8 cellular contexts compared by ENCODE assay signal in the genomic region with DNA sequence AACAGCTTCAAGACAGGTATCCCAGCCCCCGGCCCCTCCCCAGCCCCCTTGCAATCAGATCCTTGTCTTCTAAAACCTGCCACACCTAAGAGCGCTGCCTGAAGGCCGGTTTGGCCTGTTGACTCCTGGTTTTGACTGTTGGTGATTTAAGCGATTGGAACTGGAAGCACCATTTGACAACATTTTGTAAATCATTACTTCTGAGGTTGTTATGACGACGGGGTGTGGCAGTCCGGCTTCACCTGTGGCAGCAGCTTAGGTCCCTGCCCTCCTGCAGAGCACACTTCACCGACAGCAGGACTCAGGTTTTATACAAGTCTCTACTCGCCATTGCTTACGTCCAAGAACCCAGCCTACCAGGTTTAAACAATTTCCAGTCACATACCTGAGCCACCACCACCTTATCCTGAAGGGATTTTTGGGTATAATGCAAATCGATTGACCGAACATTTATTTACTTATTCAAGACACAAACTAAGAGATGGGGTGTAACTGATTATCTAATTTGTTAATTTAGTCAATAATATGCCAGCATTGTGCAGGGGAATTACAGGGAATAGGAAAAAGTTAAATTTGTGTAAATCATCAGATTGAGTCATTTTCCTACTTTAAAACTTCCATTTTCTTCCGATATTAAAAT.
DNase-seq lines count a peak whose midpoint lies in the region; TF ChIP-seq lines count a peak whose summit lies in the region.

No MANE protein-coding gene starts in this region.

- H3K36me3 Mint-ChIP-seq in T-helper 1 cell treated with Interleukin-12 subunit alpha and Interleukin-12 subunit beta and Interleukin-4 antibody, amounts not matched to agents 30 μg/mL and 1 μg/mL, for 36 hours (ENCODE audit: low read depth): peaks cover 15% of the 10 kb centered on the region

- peak overlapping the region; percentile 83 for H3K4me3 Mint-ChIP-seq in T-helper 1 cell treated with Interleukin-12 subunit alpha and Interleukin-12 subunit beta and Interleukin-4 antibody, amounts not matched to agents 30 μg/mL and 1 μg/mL, for 36 hours

- H3K36me3 ChIP-seq in WERI-Rb-1 (peaks cover 6% of the 10 kb centered on the region), iPS-15b (ENCODE audit: control insufficient read depth, insufficient read depth, low read length) (no peaks in the 10 kb centered on the region), stomach smooth muscle (ENCODE audit: control insufficient read depth in 2 of 2, insufficient read depth in 2 of 2, low read length in 2 of 2) (no peaks in the 10 kb centered on the region)

- no peak for TF ChIP-seq CTCF in WERI-Rb-1 (IDR thresholded peaks at IDR 0.05; ENCODE audit: low read depth, low read length)

- H3K9ac ChIP-seq in iPS-15b (ENCODE audit: low read depth, low read length) (peak overlapping the region; percentile 1), stomach smooth muscle (ENCODE audit: low read length in 2 of 2) (peak overlapping the region; percentile 49 to 98)

- H3K27ac ChIP-seq in WERI-Rb-1 (peak overlapping the region; percentile 84), stomach smooth muscle (ENCODE audit: low read length) (no peak overlapping the region)

- H3K9me3 Mint-ChIP-seq in T-helper 1 cell treated with Interleukin-12 subunit alpha and Interleukin-12 subunit beta and Interleukin-4 antibody, amounts not matched to agents 30 μg/mL and 1 μg/mL, for 36 hours: no peaks in the 10 kb centered on the region

- H3K27me3 ChIP-seq in WERI-Rb-1 (ENCODE audit: insufficient read depth, low read depth, severe bottlenecking): no peaks in the 10 kb centered on the region
- H3K27me3 ChIP-seq in iPS-15b (ENCODE audit: control insufficient read depth, insufficient read depth, low read length): no peaks in the 10 kb centered on the region
- no peaks in the 10 kb centered on the region for H3K27me3 ChIP-seq in stomach smooth muscle (ENCODE audit: control insufficient read depth in 1 of 2, insufficient read depth in 2 of 2, low read length in 2 of 2)

- H3K4me3 ChIP-seq in WERI-Rb-1 (ENCODE audit: low read depth, low read length) (peak overlapping the region; percentile 78), iPS-15b (ENCODE audit: low read depth, low read length) (peak overlapping the region; percentile 86), stomach smooth muscle (ENCODE audit: low read length in 2 of 2) (peak overlapping the region; percentile 85 to 91)

- H3K9me3 ChIP-seq in WERI-Rb-1 (ENCODE audit: severe bottlenecking): no peaks in the 10 kb centered on the region
- no peaks in the 10 kb centered on the region for H3K9me3 ChIP-seq in iPS-15b (ENCODE audit: control insufficient read depth, insufficient read depth, low read length)
- no peaks in the 10 kb centered on the region for H3K9me3 ChIP-seq in stomach smooth muscle (ENCODE audit: control insufficient read depth in 2 of 2, low read length in 2 of 2)

- H3K27me3 Mint-ChIP-seq in T-helper 1 cell treated with Interleukin-12 subunit alpha and Interleukin-12 subunit beta and Interleukin-4 antibody, amounts not matched to agents 30 μg/mL and 1 μg/mL, for 36 hours (ENCODE audit: low read depth): no peaks in the 10 kb centered on the region

- peak overlapping the region; percentile 78 for H3K27ac Mint-ChIP-seq in T-helper 1 cell treated with Interleukin-12 subunit alpha and Interleukin-12 subunit beta and Interleukin-4 antibody, amounts not matched to agents 30 μg/mL and 1 μg/mL, for 36 hours

- peaks cover 37% of the 10 kb centered on the region for H3K4me1 Mint-ChIP-seq in T-helper 1 cell treated with Interleukin-12 subunit alpha and Interleukin-12 subunit beta and Interleukin-4 antibody, amounts not matched to agents 30 μg/mL and 1 μg/mL, for 36 hours (ENCODE audit: low read depth)

- no peak for DNase-seq in T-helper 1 cell
- no peak for DNase-seq in WERI-Rb-1
- no peak for DNase-seq in T-helper 9 cell
- DNase-seq in NCI-H446 treated with DMSO at 0.1 percent for 48 hours (lab: John Stamatoyannopoulos, UW): no peak
- DNase-seq in hepatic stellate cell (ENCODE audit: low spot score): no peak

- peaks cover 8% of the 10 kb centered on the region for H3K4me1 ChIP-seq in iPS-15b (ENCODE audit: control insufficient read depth, insufficient read depth, low read length)
- peaks cover 16% of the 10 kb centered on the region for H3K4me1 ChIP-seq in stomach smooth muscle (ENCODE audit: control insufficient read depth, insufficient read depth, low read length)
